In genomic region chr7:131000873-131001272, GRCh38 we compare ENCODE assay signal across 15 cellular contexts.
"Had no signal": no experiment of that assay in that cellular context is flagged by ENCODE, and none has a peak within 500 bp of the region (broad histone marks: within the 10 kb centered on the region; RNA-seq: fewer than 3 reads in every experiment).

No MANE protein-coding gene starts in this region.

- H3K4me3 Mint-ChIP-seq: activated CD4-positive, alpha-beta T cell treated with anti-CD3 and anti-CD28 coated beads, Interleukin-2, amount 10 ng/mL, durations not matched to agents 7 days and 5 days; activated naive CD4-positive, alpha-beta T cell treated with anti-CD3 and anti-CD28 coated beads for 36 hours; central memory CD8-positive, alpha-beta T cell; nephron progenitor cell; stimulated activated naive CD8-positive, alpha-beta T cell treated with anti-CD3 and anti-CD28 coated beads, Interleukin-15, Interleukin-2, amounts not matched to agents 100 ng/mL and 50 ng/mL, for 24 hours had no signal

- ATAC-seq: body of pancreas had no signal

- DNase-seq: activated CD4-positive, alpha-beta T cell treated with anti-CD3 and anti-CD28 coated beads, Interleukin-2, amount 10 ng/mL, durations not matched to agents 7 days and 5 days; activated CD4-positive, CD25-positive, alpha-beta regulatory T cell; activated naive CD4-positive, alpha-beta T cell treated with anti-CD3 and anti-CD28 coated beads for 36 hours; body of pancreas; glutamatergic neuron; left lung; mesenchymal stem cell; nephron progenitor cell; sigmoid colon; stimulated activated CD4-positive, alpha-beta T cell treated with anti-CD3 and anti-CD28 coated beads, Interleukin-2, amount 100 ng/mL, for 24 hours; T-helper 2 cell; testis had no signal

- H3K27me3 Mint-ChIP-seq: activated CD4-positive, alpha-beta T cell treated with anti-CD3 and anti-CD28 coated beads, Interleukin-2, amount 10 ng/mL, durations not matched to agents 7 days and 5 days; central memory CD8-positive, alpha-beta T cell; stimulated activated naive CD8-positive, alpha-beta T cell treated with anti-CD3 and anti-CD28 coated beads, Interleukin-15, Interleukin-2, amounts not matched to agents 100 ng/mL and 50 ng/mL, for 24 hours had no signal

- H3K9me3 Mint-ChIP-seq: central memory CD8-positive, alpha-beta T cell had no signal

- H3K27ac ChIP-seq: body of pancreas, left lung, sigmoid colon, vagina had no signal

- H3K27ac Mint-ChIP-seq: activated CD4-positive, alpha-beta T cell treated with anti-CD3 and anti-CD28 coated beads, Interleukin-2, amount 10 ng/mL, durations not matched to agents 7 days and 5 days; activated naive CD4-positive, alpha-beta T cell treated with anti-CD3 and anti-CD28 coated beads for 36 hours had no signal

- H3K9me3 ChIP-seq: testis, vagina had no signal

- H3K4me3 ChIP-seq: body of pancreas, left lung, sigmoid colon, testis, vagina had no signal

- H3K27me3 ChIP-seq: body of pancreas, left lung, sigmoid colon, testis, vagina had no signal
